In genomic region chr6:50851269-50851847, GRCh38 we compare ENCODE assay signal across 32 cellular contexts. TPM values are rescaled to one million over a fixed set of nuclear protein-coding genes. Genes with fewer than 3 reads are reported as not detected.
DNase-seq lines count a peak whose midpoint lies in the region; ATAC-seq and TF ChIP-seq lines count a peak whose summit lies in the region.
"Had no signal": no experiment of that assay in that cellular context is flagged by ENCODE, and none has a peak within 500 bp of the region (broad histone marks: within the 10 kb centered on the region; RNA-seq: fewer than 3 reads in every experiment).

No MANE protein-coding gene starts in this region.

- peaks cover 95% of the 10 kb centered on the region for H3K27me3 Mint-ChIP-seq in endodermal cell (ENCODE audit: insufficient read depth)

- H3K4me2 ChIP-seq in smooth muscle cell, result peak overlapping the region; percentile 86

- no peaks in the 10 kb centered on the region for H3K36me3 Mint-ChIP-seq in endodermal cell (ENCODE audit: low read depth)

- H3K9ac ChIP-seq in HUES6 (ENCODE audit: low read length) (no peak overlapping the region), endodermal cell (ENCODE audit: extremely low read depth, low read length, poor library complexity, severe bottlenecking) (no peak overlapping the region), smooth muscle cell (ENCODE audit: low read depth) (no peak overlapping the region)

- H3K27ac ChIP-seq in HUES6 (ENCODE audit: low read depth, low read length) (no peak overlapping the region), endodermal cell (ENCODE audit: low read depth, low read length) (no peak overlapping the region), smooth muscle cell (ENCODE audit: low read depth) (no peak overlapping the region)
- H3K27ac ChIP-seq: Peyer's patch, psoas muscle, sigmoid colon, transverse colon had no signal

- WGBS in endodermal cell (ENCODE audit: insufficient coverage in 1 of 2, insufficient read length in 1 of 2), 2 experiments, result 14 to 25% methylated on average over 16 to 21 of the region's 21 CpGs
- WGBS in smooth muscle cell (ENCODE audit: low lambda C conversion rate), result 17% methylated on average over 21 of the region's 21 CpGs

- DNase-seq in endodermal cell (no peak), kidney tubule cell (ENCODE audit: low spot score) (peak; percentile 54), smooth muscle cell (lab: John Stamatoyannopoulos, UW; ENCODE audit: unreplicated experiment) (no peak), ACHN (no peak), ureter (ENCODE audit: low spot score) (no peak), NCI-H2107 (lab: John Stamatoyannopoulos, UW) (no peak)
- DNase-seq: activated CD8-positive, alpha-beta memory T cell treated with anti-CD3 and anti-CD28 coated beads, Interleukin-2, amount 50 U/mL, for 48 hours; activated CD8-positive, alpha-beta T cell treated with anti-CD3 and anti-CD28 coated beads for 36 hours; activated naive CD4-positive, alpha-beta T cell treated with Interleukin-2 at 50 U/mL for 16 hours; Caco-2; DMS79 treated with DMSO at 0.1 percent for 48 hours; GF-D8; hypothalamus; KBM-7; NCI-H1105; NCI-H1930; NCI-H748 treated with DMSO at 0.1 percent for 48 hours; occipital lobe; Peyer's patch; psoas muscle; SHP77; sigmoid colon; stimulated activated CD4-positive, alpha-beta T cell treated with anti-CD3 and anti-CD28 coated beads, Interleukin-4, amount 100 ng/mL, for 1 hour; transverse colon had no signal

- H3F3A ChIP-seq in smooth muscle cell (ENCODE audit: low read depth), result no peaks in the 10 kb centered on the region

- no peaks in the 10 kb centered on the region for H3K79me2 ChIP-seq in smooth muscle cell (ENCODE audit: low read depth)

- no peak for TF ChIP-seq CTCF in endodermal cell (conservative IDR thresholded peaks at IDR 0.05)
- no peak for TF ChIP-seq CTCF in smooth muscle cell (IDR thresholded peaks at IDR 0.05; ENCODE audit: borderline replicate concordance, insufficient read depth, poor library complexity, severe bottlenecking)

- no peaks in the 10 kb centered on the region for H3K9me3 Mint-ChIP-seq in endodermal cell
- H3K9me3 Mint-ChIP-seq: activated CD8-positive, alpha-beta T cell treated with anti-CD3 and anti-CD28 coated beads for 36 hours had no signal

- H3K27ac Mint-ChIP-seq in endodermal cell, result no peak overlapping the region
- H3K27ac Mint-ChIP-seq: activated CD8-positive, alpha-beta T cell treated with anti-CD3 and anti-CD28 coated beads for 36 hours; activated T-helper 1 cell treated with anti-CD3 and anti-CD28 coated beads, Interleukin-12 subunit alpha, Interleukin-12 subunit beta, Interleukin-2, Interleukin-4 antibody, amounts not matched to agents 30 ng/mL and 10 ng/mL and 1 ng/mL, durations not matched to agents 14 hours and 24 hours and 36 hours had no signal

- peak overlapping the region; percentile 52 for H3K4me3 Mint-ChIP-seq in endodermal cell
- H3K4me3 Mint-ChIP-seq: activated CD8-positive, alpha-beta T cell treated with anti-CD3 and anti-CD28 coated beads for 36 hours; activated T-helper 1 cell treated with anti-CD3 and anti-CD28 coated beads, Interleukin-12 subunit alpha, Interleukin-12 subunit beta, Interleukin-2, Interleukin-4 antibody, amounts not matched to agents 30 ng/mL and 10 ng/mL and 1 ng/mL, durations not matched to agents 14 hours and 24 hours and 36 hours had no signal

- no peaks in the 10 kb centered on the region for H4K20me1 ChIP-seq in smooth muscle cell (ENCODE audit: low read depth)

- H3K4me1 ChIP-seq in HUES6 (ENCODE audit: control insufficient read depth, insufficient read depth, low read length), result peaks cover 19% of the 10 kb centered on the region
- H3K4me1 ChIP-seq in endodermal cell (ENCODE audit: control insufficient read depth, insufficient read depth, low read length), result no peaks in the 10 kb centered on the region
- peaks cover 18% of the 10 kb centered on the region for H3K4me1 ChIP-seq in smooth muscle cell (ENCODE audit: low read depth)
- H3K4me1 ChIP-seq: Caco-2, Peyer's patch had no signal

- peaks cover 28% of the 10 kb centered on the region for H3K4me1 Mint-ChIP-seq in endodermal cell
- H3K4me1 Mint-ChIP-seq: CD14-positive monocyte had no signal

- no peaks in the 10 kb centered on the region for H3K36me3 ChIP-seq in HUES6 (ENCODE audit: control insufficient read depth, insufficient read depth, low read length)
- H3K36me3 ChIP-seq in endodermal cell (ENCODE audit: control insufficient read depth, insufficient read depth, low read length), result no peaks in the 10 kb centered on the region
- H3K36me3 ChIP-seq in smooth muscle cell (ENCODE audit: low read depth), result no peaks in the 10 kb centered on the region
- H3K36me3 ChIP-seq: Peyer's patch, sigmoid colon, transverse colon had no signal

- H3K27me3 ChIP-seq in HUES6 (ENCODE audit: control insufficient read depth, insufficient read depth, low read length), result peaks cover 93% of the 10 kb centered on the region
- peaks cover 95% of the 10 kb centered on the region for H3K27me3 ChIP-seq in endodermal cell (ENCODE audit: control insufficient read depth, insufficient read depth, low read length, poor library complexity, severe bottlenecking)
- H3K27me3 ChIP-seq in smooth muscle cell (ENCODE audit: low read depth), result peaks cover 97% of the 10 kb centered on the region

- H3K9me3 ChIP-seq in HUES6 (ENCODE audit: control insufficient read depth, insufficient read depth, low read depth, low read length) (no peaks in the 10 kb centered on the region), endodermal cell (ENCODE audit: control insufficient read depth, low read length) (no peaks in the 10 kb centered on the region), smooth muscle cell (replicated peaks; ENCODE audit: low read depth) (no peaks in the 10 kb centered on the region)
- H3K9me3 ChIP-seq: Caco-2, Peyer's patch, psoas muscle, sigmoid colon, transverse colon had no signal

- H2AFZ ChIP-seq in smooth muscle cell (ENCODE audit: low read depth), result no peak overlapping the region

- in situ Hi-C loops in ACHN (cut with HindIII; ENCODE audit: low pct_ligation_motif_present, low pct_unique_long_range_greater_than_20kb, low sequenced_read_pairs), result no loop called here

- no peak for ATAC-seq in HG03025 (IDR thresholded peaks at IDR 0.05; ENCODE audit: low FRiP score, unreplicated experiment)
- ATAC-seq: activated CD8-positive, alpha-beta T cell treated with anti-CD3 and anti-CD28 coated beads for 36 hours; psoas muscle had no signal

- H3K4me3 ChIP-seq in HUES6 (ENCODE audit: low read depth, low read length), result peak overlapping the region; percentile 66
- H3K4me3 ChIP-seq in endodermal cell (ENCODE audit: low read length), result peak overlapping the region; percentile 79
- no peak overlapping the region for H3K4me3 ChIP-seq in smooth muscle cell
- H3K4me3 ChIP-seq: Peyer's patch had no signal

RNA-seq across cellular contexts. Expression of gene TFAP2B, which starts 32.7 kb away (rescaled TPM):
- not detected for total RNA-seq in endodermal cell
- polyA plus RNA-seq in endodermal cell (2013, experiment 1 of 2), result 42.1 TPM
- 36.6 TPM for polyA plus RNA-seq in endodermal cell (2013, experiment 2 of 2)
- not detected in 2 replicates for total RNA-seq in smooth muscle cell
- polyA plus RNA-seq in smooth muscle cell, result not detected in 2 replicates
- 0.26 TPM for total RNA-seq in ureter
- total RNA-seq: activated CD8-positive, alpha-beta T cell treated with anti-CD3 and anti-CD28 coated beads for 36 hours; activated T-helper 1 cell treated with anti-CD3 and anti-CD28 coated beads, Interleukin-12 subunit alpha, Interleukin-12 subunit beta, Interleukin-2, Interleukin-4 antibody, amounts not matched to agents 30 ng/mL and 10 ng/mL and 1 ng/mL, durations not matched to agents 14 hours and 24 hours and 36 hours; Caco-2; dermis microvascular lymphatic vessel endothelial cell; HT-29; liver; MCF 10A; occipital lobe; Peyer's patch; psoas muscle; transverse colon had no signal
- polyA plus RNA-seq: CD14-positive monocyte, liver, psoas muscle had no signal
